25 cellular contexts compared by ENCODE assay signal in genomic region chr1:153682730-153683129, GRCh38. TPM values are rescaled to one million over a fixed set of nuclear protein-coding genes. Genes with fewer than 3 reads are reported as not detected.
"Had no signal": no experiment of that assay in that cellular context is flagged by ENCODE, and none has a peak within 500 bp of the region (broad histone marks: within the 10 kb centered on the region; RNA-seq: fewer than 3 reads in every experiment).

No MANE protein-coding gene starts in this region.

- H3K36me3 ChIP-seq: neutrophil, ovary, prostate gland, sigmoid colon, thyroid gland, transverse colon had no signal

- H3K4me1 ChIP-seq: prostate gland had no signal

- DNase-seq: head of caudate nucleus; hippocampal formation; left colon; left lung; mesendoderm; naive B cell; ovary; retina; right cardiac atrium; sigmoid colon; small intestine; stimulated activated CD4-positive, alpha-beta T cell treated with anti-CD3 and anti-CD28 coated beads, Interleukin-4, amount 100 ng/mL, for 24 hours; stimulated activated naive CD4-positive, alpha-beta T cell treated with Interleukin-2 at 50 U/mL for 16 hours; stimulated activated naive CD8-positive, alpha-beta T cell treated with anti-CD3 and anti-CD28 coated beads, Interleukin-15, amount 100 ng/mL, for 72 hours; testis; thyroid gland; transverse colon; upper lobe of left lung had no signal

- H3K4me3 ChIP-seq: left lung, lung, ovary, prostate gland, sigmoid colon, testis, thyroid gland, transverse colon, upper lobe of left lung had no signal

- H3K9me3 ChIP-seq: left lung, neutrophil, ovary, prostate gland, sigmoid colon, testis, thyroid gland, transverse colon, upper lobe of left lung had no signal

- ATAC-seq: left colon; left lung; right cardiac atrium; stimulated activated effector memory CD8-positive, alpha-beta T cell treated with anti-CD3 and anti-CD28 coated beads, Interleukin-12 subunit alpha, Interleukin-12 subunit beta, amount 100 ng/mL, for 72 hours; stimulated activated naive CD8-positive, alpha-beta T cell treated with anti-CD3 and anti-CD28 coated beads, Interleukin-15, amount 100 ng/mL, for 72 hours had no signal

- H3K27me3 ChIP-seq: ovary, testis, thyroid gland had no signal

- FAIRE-seq: keratinocyte, small intestine, urothelium cell line had no signal

- H3K27ac ChIP-seq: left lung, neutrophil, ovary, prostate gland, testis, thyroid gland, transverse colon, upper lobe of left lung had no signal

RNA-seq across cellular contexts. Expression of gene NPR1, which starts 4.2 kb away (rescaled TPM):
- total RNA-seq: mononuclear cell had no signal
- polyA plus RNA-seq: keratinocyte had no signal
